In genomic region chr17:72775914-72776313, GRCh38 we compare ENCODE assay signal across 17 cellular contexts.
"Had no signal": no experiment of that assay in that cellular context is flagged by ENCODE, and none has a peak within 500 bp of the region (broad histone marks: within the 10 kb centered on the region; RNA-seq: fewer than 3 reads in every experiment).

No MANE protein-coding gene starts in this region.

- ATAC-seq: activated CD8-positive, alpha-beta memory T cell treated with anti-CD3 and anti-CD28 coated beads, Interleukin-2, amount 10 ng/mL, durations not matched to agents 7 days and 5 days; activated T-helper 17 cell treated with anti-CD3 and anti-CD28 coated beads, Interleukin-2, amount 50 U/mL, for 72 hours; stimulated activated memory B cell treated with anti-CD40 and anti-IgM and Interleukin-4, amounts not matched to agents 10 μg/mL and 1 μg/mL and 100 μg/mL, for 72 hours had no signal

- DNase-seq: activated CD4-positive, alpha-beta memory T cell treated with anti-CD3 and anti-CD28 coated beads, Interleukin-2, amount 10 ng/mL, durations not matched to agents 7 days and 5 days; activated CD4-positive, alpha-beta T cell treated with anti-CD3 and anti-CD28 coated beads for 48 hours; activated CD4-positive, CD25-positive, alpha-beta regulatory T cell; activated CD8-positive, alpha-beta memory T cell treated with anti-CD3 and anti-CD28 coated beads, Interleukin-2, amount 10 ng/mL, durations not matched to agents 7 days and 5 days; activated naive CD4-positive, alpha-beta T cell; activated naive CD8-positive, alpha-beta T cell treated with anti-CD3 and anti-CD28 coated beads, Interleukin-2, amount 10 ng/mL, durations not matched to agents 7 days and 5 days; activated T-cell treated with anti-CD3 and anti-CD28 coated beads, Interleukin-2, amount 50 U/mL, for 1 hour; amygdala; dermis blood vessel endothelial cell; effector memory CD4-positive, alpha-beta T cell; esophagus squamous epithelium; retina; spleen; stimulated activated CD4-positive, alpha-beta T cell treated with anti-CD3 and anti-CD28 coated beads, Interleukin-4, amount 100 ng/mL, for 4 hours; upper lobe of left lung had no signal
